In genomic region chr3:127031046-127031810, GRCh38 we compare ENCODE assay signal across 16 cellular contexts. TPM values are rescaled to one million over a fixed set of nuclear protein-coding genes. Genes with fewer than 3 reads are reported as not detected.
DNase-seq lines count a peak whose midpoint lies in the region; ATAC-seq and TF ChIP-seq lines count a peak whose summit lies in the region.
"Had no signal": no experiment of that assay in that cellular context is flagged by ENCODE, and none has a peak within 500 bp of the region (broad histone marks: within the 10 kb centered on the region; RNA-seq: fewer than 3 reads in every experiment).

No MANE protein-coding gene starts in this region.

- no peak overlapping the region for H2BK15ac ChIP-seq in H9 (ENCODE audit: low read depth, low read length)

- intact Hi-C loops in Caco-2 (cut with micrococcal nuclease; ENCODE audit: unreplicated experiment) (no loop called here), uterus (cut with DNase I; ENCODE audit: low total_unique reads) (no loop called here)

- H3K4me1 ChIP-seq in Caco-2 (no peaks in the 10 kb centered on the region), H9 (ENCODE audit: insufficient read depth, low read length) (no peaks in the 10 kb centered on the region), uterus (no peaks in the 10 kb centered on the region)

- POLR2A ChIA-PET in Caco-2 (lab: Charles Lee), result no interaction called here

- ATAC-seq in GM21515 (IDR thresholded peaks at IDR 0.05; ENCODE audit: unreplicated experiment), result no peak
- ATAC-seq: A549, HCT116, HepG2 had no signal

- no TSS peak for BruUV-seq in Caco-2 (replicated peaks; lab: Mats Ljungman, UMichigan)

- no peak overlapping the region for H4K91ac ChIP-seq in H9 (ENCODE audit: insufficient read length, low read depth, low read length)

- H2AFZ ChIP-seq in H9 (ENCODE audit: low read length), result no peak overlapping the region

- H3K36me3 Mint-ChIP-seq in Caco-2 (ENCODE audit: insufficient read depth, unreplicated experiment), result peaks cover 59% of the 10 kb centered on the region
- H3K36me3 Mint-ChIP-seq in H9 (ENCODE audit: insufficient read depth in 1 of 3, low read depth in 3 of 3), result peaks cover 12 to 43% (median 32%) of the 10 kb centered on the region in 3 experiments
- H3K36me3 Mint-ChIP-seq in chondrocyte (ENCODE audit: low read depth), result peaks cover 28% of the 10 kb centered on the region
- H3K36me3 Mint-ChIP-seq in neural crest cell (ENCODE audit: low read depth), result no peaks in the 10 kb centered on the region

- H3K4me3 Mint-ChIP-seq in Caco-2 (ENCODE audit: unreplicated experiment), result no peak overlapping the region
- peak overlapping the region in 1 of 2 experiments; percentile 48; a peak in 1 of 5 replicates for H3K4me3 Mint-ChIP-seq in H9
- no peak overlapping the region for H3K4me3 Mint-ChIP-seq in chondrocyte (ENCODE audit: unreplicated experiment)
- no peak overlapping the region for H3K4me3 Mint-ChIP-seq in neural crest cell
- H3K4me3 Mint-ChIP-seq: CD4-positive, alpha-beta memory T cell had no signal

- H2BK120ac ChIP-seq in H9 (ENCODE audit: low read depth, low read length, poor library complexity, severe bottlenecking), result no peak overlapping the region

- no peak overlapping the region for H3K4ac ChIP-seq in H9 (ENCODE audit: low read depth, low read length)

- no peak for TF ChIP-seq CTCF in Caco-2 (IDR thresholded peaks at IDR 0.05; ENCODE audit: insufficient read depth in 1 of 2, low read depth in 1 of 2, low read length in 1 of 2, severe bottlenecking in 1 of 2, unreplicated experiment in 1 of 2)
- TF ChIP-seq CTCF in H9 (conservative IDR thresholded peaks at IDR 0.05), result no peak
- TF ChIP-seq CTCF in chondrocyte (IDR thresholded peaks at IDR 0.05), result no peak
- TF ChIP-seq CTCF in neural crest cell (conservative IDR thresholded peaks at IDR 0.05), result no peak
- TF ChIP-seq CTCF in uterus (IDR thresholded peaks at IDR 0.05), result no peak

- H3K36me3 ChIP-seq in Caco-2 (ENCODE audit: control insufficient read depth, insufficient read depth, low read length), result no peaks in the 10 kb centered on the region; the same call in 1 of the 2 replicates
- no peaks in the 10 kb centered on the region for H3K36me3 ChIP-seq in uterus

- no peak for TF ChIP-seq POLR2A in uterus (IDR thresholded peaks at IDR 0.05)

- no peaks in the 10 kb centered on the region for H4K20me1 ChIP-seq in H9 (ENCODE audit: control insufficient read depth, insufficient read depth, insufficient read length)

- H4K8ac ChIP-seq in H9 (replicated peaks; ENCODE audit: insufficient read length, low read depth, low read length), result no peak overlapping the region

- H2AK5ac ChIP-seq in H9 (ENCODE audit: insufficient read length, low read length), result no peak overlapping the region

- H3K27ac Mint-ChIP-seq in Caco-2 (ENCODE audit: unreplicated experiment) (peak overlapping the region; percentile 79), H9 (peak overlapping the region; percentile 74 to 92 (median 79); a peak in 3 of 7 replicates), chondrocyte (ENCODE audit: unreplicated experiment) (no peak overlapping the region), neural crest cell (ENCODE audit: unreplicated experiment) (peak overlapping the region; percentile 54)
- H3K27ac Mint-ChIP-seq: CD4-positive, alpha-beta memory T cell had no signal

- H3K27ac ChIP-seq in H9 (ENCODE audit: insufficient read length, low read depth, low read length), result no peak overlapping the region
- H3K27ac ChIP-seq in uterus, result no peak overlapping the region
- H3K27ac ChIP-seq: A549, C4-2B had no signal

- H3K27me3 ChIP-seq in Caco-2 (replicated peaks; ENCODE audit: control insufficient read depth, insufficient read depth, low read length) (no peaks in the 10 kb centered on the region), H9 (ENCODE audit: insufficient read depth, low read length) (no peaks in the 10 kb centered on the region), uterus (no peaks in the 10 kb centered on the region)
- H3K27me3 ChIP-seq: BE2C had no signal

- H3K27me3 Mint-ChIP-seq in Caco-2 (ENCODE audit: insufficient read depth, unreplicated experiment), result no peaks in the 10 kb centered on the region
- no peaks in the 10 kb centered on the region for H3K27me3 Mint-ChIP-seq in H9 (ENCODE audit: low read depth)
- no peaks in the 10 kb centered on the region for H3K27me3 Mint-ChIP-seq in chondrocyte (ENCODE audit: low read depth)
- no peaks in the 10 kb centered on the region for H3K27me3 Mint-ChIP-seq in neural crest cell (ENCODE audit: low read depth)
- H3K27me3 Mint-ChIP-seq: CD4-positive, alpha-beta memory T cell had no signal

- H3K4me3 ChIP-seq in Caco-2 (ENCODE audit: low read depth, low read length), result no peak overlapping the region
- no peak overlapping the region for H3K4me3 ChIP-seq in uterus
- H3K4me3 ChIP-seq: A549 had no signal

- H3K9me3 ChIP-seq in Caco-2 (no peaks in the 10 kb centered on the region), H9 (ENCODE audit: control insufficient read depth, low read depth, low read length) (no peaks in the 10 kb centered on the region), uterus (no peaks in the 10 kb centered on the region)
- H3K9me3 ChIP-seq: A549, BE2C had no signal

- no peaks in the 10 kb centered on the region for H3K79me2 ChIP-seq in H9 (ENCODE audit: insufficient read depth, low read length)

- H2BK5ac ChIP-seq in H9 (ENCODE audit: insufficient read length, low read length), result no peak overlapping the region

- no peak overlapping the region for H3K56ac ChIP-seq in H9 (ENCODE audit: insufficient read length, low read depth, low read length)

- no peak overlapping the region for H3K4me2 ChIP-seq in H9 (ENCODE audit: insufficient read depth, insufficient read length, low read length)
- H3K4me2 ChIP-seq: A549 had no signal

- H3K79me1 ChIP-seq in H9 (ENCODE audit: insufficient read depth, low read depth, low read length, poor library complexity, severe bottlenecking), result no peaks in the 10 kb centered on the region

- no peak overlapping the region for H3T11ph ChIP-seq in H9 (ENCODE audit: low read length)

- H3K4me1 Mint-ChIP-seq in Caco-2 (ENCODE audit: low read depth, unreplicated experiment) (no peaks in the 10 kb centered on the region), H9 (no peaks in the 10 kb centered on the region), chondrocyte (ENCODE audit: low read depth) (peaks cover 14% of the 10 kb centered on the region), neural crest cell (peaks cover 4% of the 10 kb centered on the region)
- H3K4me1 Mint-ChIP-seq: CD4-positive, alpha-beta memory T cell had no signal

- no peak overlapping the region for H4K5ac ChIP-seq in H9 (ENCODE audit: insufficient read length, low read depth, low read length)

- DNase-seq in Caco-2 (no peak), H9 (no peak), chondrocyte (ENCODE audit: low spot score) (peak; percentile 76), neural crest cell (ENCODE audit: low read depth, low spot score) (no peak), DMS 273 treated with DMSO at 0.1 percent for 48 hours (lab: John Stamatoyannopoulos, UW) (no peak), uterus (no peak), UCSD-AML1 (lab: John Stamatoyannopoulos, UW; ENCODE audit: unreplicated experiment) (no peak)
- DNase-seq: BE2C; CD4-positive, alpha-beta memory T cell; DND-41; GDM1 had no signal

- H3K23ac ChIP-seq in H9 (ENCODE audit: insufficient read length, low read depth, low read length), result no peak overlapping the region

- CTCF ChIA-PET in Caco-2 (lab: Charles Lee), result no interaction called here

- H2BK20ac ChIP-seq in H9 (ENCODE audit: low read depth, low read length, poor library complexity, severe bottlenecking), result no peak overlapping the region

- H3K14ac ChIP-seq in H9 (ENCODE audit: insufficient read depth, low read length), result no peak overlapping the region

- no peaks in the 10 kb centered on the region for H3K9me3 Mint-ChIP-seq in Caco-2 (ENCODE audit: unreplicated experiment)
- no peaks in the 10 kb centered on the region for H3K9me3 Mint-ChIP-seq in H9
- no peaks in the 10 kb centered on the region for H3K9me3 Mint-ChIP-seq in chondrocyte (ENCODE audit: low read depth)
- H3K9me3 Mint-ChIP-seq in neural crest cell, result no peaks in the 10 kb centered on the region
- H3K9me3 Mint-ChIP-seq: CD4-positive, alpha-beta memory T cell had no signal

- H3K9ac ChIP-seq in H9 (ENCODE audit: extremely low read depth, insufficient read length, low read length), result no peak overlapping the region

- no peaks in the 10 kb centered on the region for H3K23me2 ChIP-seq in H9 (ENCODE audit: insufficient read length, low read depth, low read length, poor library complexity, severe bottlenecking)

- H3K18ac ChIP-seq in H9 (ENCODE audit: insufficient read length, low read depth, low read length), result no peak overlapping the region

- WGBS in H9 (ENCODE audit: extremely low coverage, insufficient read length, low lambda C conversion rate), result no CpG with 5 or more reads among the region's 13 CpGs

- no peak overlapping the region for H2BK12ac ChIP-seq in H9 (ENCODE audit: insufficient read length, low read depth, low read length)

RNA-seq across cellular contexts. Expression of gene PLXNA1, which starts 48.3 kb away (rescaled TPM):
- total RNA-seq in Caco-2 (2022) (92.4 and 95.1 TPM in 2 replicates), H9 (2021) (39.6 and 42.1 TPM in 2 replicates), chondrocyte (69.8 to 99.1 TPM (median 98.2 TPM) in 3 replicates), neural crest cell (90.4 and 94.0 TPM in 2 replicates), uterus (10 to 100 TPM in 3 of 4 donors, 1 to 10 TPM in 1; 6.7 to 38.2 (median 16.9) TPM)
